8 cellular contexts compared by ENCODE assay signal in the genomic region with DNA sequence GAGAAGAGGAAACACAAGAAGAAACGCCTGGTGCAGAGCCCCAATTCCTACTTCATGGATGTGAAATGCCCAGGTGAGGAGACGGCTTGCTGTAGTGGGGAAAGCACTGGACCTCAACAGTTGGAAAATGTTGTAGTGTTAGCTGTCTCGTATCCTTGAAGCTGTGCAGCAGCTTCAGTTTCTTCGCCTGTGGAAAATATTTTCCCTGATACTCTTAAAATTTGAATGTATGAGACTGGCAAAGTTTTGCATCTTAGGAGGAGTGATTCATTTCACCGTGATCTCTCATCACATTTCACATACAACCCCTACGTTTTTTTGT. TPM values are rescaled to one million over a fixed set of nuclear protein-coding genes. Genes with fewer than 3 reads are reported as not detected.
DNase-seq lines count a peak whose midpoint lies in the region; ATAC-seq and TF ChIP-seq lines count a peak whose summit lies in the region.

No MANE protein-coding gene starts in this region.

- no peak for TF ChIP-seq CTCF in PC-9 (conservative IDR thresholded peaks at IDR 0.05)
- TF ChIP-seq CTCF in endothelial cell (IDR thresholded peaks at IDR 0.05; ENCODE audit: unreplicated experiment), result no peak

- no peak for DNase-seq in CD4-positive, CD25-positive, alpha-beta regulatory T cell
- DNase-seq in PC-9 (no peak), endothelial cell (ENCODE audit: low spot score) (no peak), HK-2 (ENCODE audit: unreplicated experiment) (no peak), SHP77 (lab: John Stamatoyannopoulos, UW) (no peak)
- no peak for DNase-seq in stimulated activated CD4-positive, alpha-beta T cell treated with anti-CD3 and anti-CD28 coated beads, Interleukin-4, amount 100 ng/mL, for 24 hours

- peak overlapping the region; percentile 100 for H3K4me3 ChIP-seq in CD4-positive, CD25-positive, alpha-beta regulatory T cell (ENCODE audit: low read depth, low read length)
- peak overlapping the region; percentile 92 for H3K4me3 ChIP-seq in PC-9
- peak overlapping the region; percentile 72 for H3K4me3 ChIP-seq in neuron (ENCODE audit: low read length)

- H3K27ac Mint-ChIP-seq in CD4-positive, CD25-positive, alpha-beta regulatory T cell, result peak overlapping the region; percentile 99 to 100 (median 100)
- peak overlapping the region; percentile 100 for H3K27ac Mint-ChIP-seq in endothelial cell (ENCODE audit: unreplicated experiment)

- peaks cover 33% of the 10 kb centered on the region for H3K36me3 ChIP-seq in CD4-positive, CD25-positive, alpha-beta regulatory T cell (ENCODE audit: control insufficient read depth, insufficient read depth, low read length)
- H3K36me3 ChIP-seq in PC-9 (ENCODE audit: low read depth) (peaks cover 26% of the 10 kb centered on the region), neuron (ENCODE audit: insufficient read depth, low read length) (peaks cover 33% of the 10 kb centered on the region)

- H3K4me1 Mint-ChIP-seq in CD4-positive, CD25-positive, alpha-beta regulatory T cell, result peaks cover 21 to 57% (median 33%) of the 10 kb centered on the region in 4 donors
- peaks cover 20% of the 10 kb centered on the region for H3K4me1 Mint-ChIP-seq in endothelial cell (ENCODE audit: unreplicated experiment)

- CTCF ChIA-PET in PC-9 (lab: Charles Lee), result interaction anchor here (0.6 kb wide), 1 partner anchor 113 kb away, joined by 3 read pairs; no protein-coding TSS in a partner anchor

- H3K36me3 Mint-ChIP-seq in CD4-positive, CD25-positive, alpha-beta regulatory T cell, result peaks cover 22% of the 10 kb centered on the region
- peaks cover 28% of the 10 kb centered on the region for H3K36me3 Mint-ChIP-seq in endothelial cell (ENCODE audit: low read depth, unreplicated experiment)

- POLR2A ChIA-PET in PC-9 (lab: Charles Lee; ENCODE audit: unreplicated experiment), result interaction anchor here (0.5 to 1.5 kb wide), 6 partner anchors 10 to 424 kb away, joined by 3 to 12 read pairs (median 6); no protein-coding TSS in a partner anchor

- peaks cover 40% of the 10 kb centered on the region for H3K4me1 ChIP-seq in CD4-positive, CD25-positive, alpha-beta regulatory T cell (ENCODE audit: control insufficient read depth, insufficient read depth, low read length, poor library complexity, severe bottlenecking)
- peaks cover 14% of the 10 kb centered on the region for H3K4me1 ChIP-seq in PC-9 (replicated peaks; ENCODE audit: insufficient read depth)
- H3K4me1 ChIP-seq in neuron (ENCODE audit: insufficient read depth, low read length), result peaks cover 10% of the 10 kb centered on the region

- H3K27me3 ChIP-seq in CD4-positive, CD25-positive, alpha-beta regulatory T cell (ENCODE audit: control insufficient read depth, insufficient read depth, low read length), result no peaks in the 10 kb centered on the region
- H3K27me3 ChIP-seq in PC-9 (ENCODE audit: insufficient read depth, low read depth), result no peaks in the 10 kb centered on the region
- no peaks in the 10 kb centered on the region for H3K27me3 ChIP-seq in neuron (ENCODE audit: insufficient read depth, low read length)

- H3K4me2 ChIP-seq in PC-9, result peak overlapping the region; percentile 79

- H3K9me3 Mint-ChIP-seq in CD4-positive, CD25-positive, alpha-beta regulatory T cell, result peaks cover 0 to 2% (median 0%) of the 10 kb centered on the region in 7 donors
- no peaks in the 10 kb centered on the region for H3K9me3 Mint-ChIP-seq in endothelial cell (ENCODE audit: unreplicated experiment)

- intact Hi-C loops in PC-9 (cut with micrococcal nuclease; ENCODE audit: unreplicated experiment), result loop anchor here (2.0 to 10.0 kb wide), 2 partner anchors 114 to 192 kb away; no protein-coding TSS in a partner anchor

- H3K27me3 Mint-ChIP-seq in CD4-positive, CD25-positive, alpha-beta regulatory T cell, result peaks cover 9% of the 10 kb centered on the region
- H3K27me3 Mint-ChIP-seq in endothelial cell (ENCODE audit: unreplicated experiment), result peaks cover 11% of the 10 kb centered on the region

- H3K9me3 ChIP-seq in CD4-positive, CD25-positive, alpha-beta regulatory T cell (ENCODE audit: control insufficient read depth in 2 of 2, low read length in 2 of 2), result no peaks in the 10 kb centered on the region
- H3K9me3 ChIP-seq in PC-9 (ENCODE audit: insufficient read depth, low read depth) (no peaks in the 10 kb centered on the region), neuron (ENCODE audit: low read length) (no peaks in the 10 kb centered on the region)

- no peaks in the 10 kb centered on the region for H3K9me2 ChIP-seq in PC-9 (ENCODE audit: insufficient read depth)

- H3K27ac ChIP-seq in CD4-positive, CD25-positive, alpha-beta regulatory T cell (ENCODE audit: insufficient read depth, low read length, poor library complexity, severe bottlenecking), result peak overlapping the region; percentile 95
- H3K27ac ChIP-seq in PC-9, result peak overlapping the region; percentile 77

- H2AFZ ChIP-seq in PC-9, result peak overlapping the region; percentile 71; the same call in 1 of the 2 replicates
- no peak overlapping the region for H2AFZ ChIP-seq in neuron (ENCODE audit: low read depth, low read length)

- BruUV-seq in PC-9 (replicated peaks; lab: Mats Ljungman, UMichigan), result TSS peak; percentile 82

- H3K4me3 Mint-ChIP-seq in CD4-positive, CD25-positive, alpha-beta regulatory T cell, result peak overlapping the region; percentile 88 to 98 (median 96)
- peak overlapping the region; percentile 98 for H3K4me3 Mint-ChIP-seq in endothelial cell (ENCODE audit: unreplicated experiment)

- H4K20me1 ChIP-seq in PC-9 (ENCODE audit: insufficient read depth), result no peaks in the 10 kb centered on the region

- peaks cover 59% of the 10 kb centered on the region for H3F3A ChIP-seq in PC-9 (ENCODE audit: insufficient read depth, low read depth)

- H3K79me2 ChIP-seq in PC-9 (ENCODE audit: low read depth), result peaks cover 23% of the 10 kb centered on the region

- no peak for ATAC-seq in CD4-positive, CD25-positive, alpha-beta regulatory T cell (ENCODE audit: low read depth in 2 of 2)
- ATAC-seq in HG03175 (IDR thresholded peaks at IDR 0.05; ENCODE audit: unreplicated experiment), result no peak

RNA-seq across cellular contexts. Expression of gene RPS27, which starts 0.6 kb away (rescaled TPM):
- total RNA-seq in CD4-positive, CD25-positive, alpha-beta regulatory T cell, result 4,265 TPM
- polyA plus RNA-seq in CD4-positive, CD25-positive, alpha-beta regulatory T cell, result over 10,000 TPM; 16,500 to 24,850 (median 17,978) TPM
- 898 and 1,409 TPM in 2 replicates for total RNA-seq in PC-9 (2021)
- 2,665 TPM for total RNA-seq in endothelial cell (ENCODE audit: unreplicated experiment)

RNA-seq across cellular contexts. Expression of gene RAB13, which starts 5.0 kb away (rescaled TPM):
- total RNA-seq in CD4-positive, CD25-positive, alpha-beta regulatory T cell, result 0.57 TPM
- not detected for polyA plus RNA-seq in CD4-positive, CD25-positive, alpha-beta regulatory T cell
- total RNA-seq in PC-9 (2021), result 69.9 and 73.6 TPM in 2 replicates
- 419 TPM for total RNA-seq in endothelial cell (ENCODE audit: unreplicated experiment)

RNA-seq across cellular contexts. Expression of gene JTB, which starts 13.6 kb away (rescaled TPM):
- total RNA-seq in CD4-positive, CD25-positive, alpha-beta regulatory T cell, result 93.8 TPM
- 100 to 1,000 TPM; 334 to 378 (median 356) TPM for polyA plus RNA-seq in CD4-positive, CD25-positive, alpha-beta regulatory T cell
- total RNA-seq in PC-9 (2021) (106 and 108 TPM in 2 replicates), endothelial cell (ENCODE audit: unreplicated experiment) (58.7 TPM)

RNA-seq across cellular contexts. Expression of gene CREB3L4, which starts 23.4 kb away (rescaled TPM):
- 2.5 TPM for total RNA-seq in CD4-positive, CD25-positive, alpha-beta regulatory T cell
- polyA plus RNA-seq in CD4-positive, CD25-positive, alpha-beta regulatory T cell, result 1 to 10 TPM in 3 of 4 donors, under 1 TPM in 1; 0.90 to 5.4 (median 3.3) TPM
- total RNA-seq in PC-9 (2021) (23.4 and 25.9 TPM in 2 replicates), endothelial cell (ENCODE audit: unreplicated experiment) (13.2 TPM)

RNA-seq across cellular contexts. Expression of gene SLC39A1, which starts 27.8 kb away (rescaled TPM):
- 15.8 TPM for total RNA-seq in CD4-positive, CD25-positive, alpha-beta regulatory T cell
- 10 to 100 TPM; 30.4 to 42.1 (median 35.8) TPM for polyA plus RNA-seq in CD4-positive, CD25-positive, alpha-beta regulatory T cell
- total RNA-seq in PC-9 (2021) (141 and 164 TPM in 2 replicates), endothelial cell (ENCODE audit: unreplicated experiment) (136 TPM)

Comparison
In these comparisons a context has a peak if more than half of its experiments do, and no peak if none do; other contexts are left out.
1. RNA of gene RAB13, which starts 5.0 kb away (total RNA-seq): 419 TPM in endothelial cell (single experiment) and 69.9 to 73.6 TPM in PC-9; 0.57 TPM in CD4-positive, CD25-positive, alpha-beta regulatory T cell (single experiment); every median in the first group is over 10 times any median in the second.
2. Peak in every context shown above with its lines, with median percentiles within 50 percentile points of each other: H3K4me3 ChIP-seq.